ENCODE assay signal across 1 cellular context in genomic region chr2:38293152-38293865, GRCh38.
TF ChIP-seq lines count a peak whose summit lies in the region.

No MANE protein-coding gene starts in this region.

TF ChIP-seq in HepG2, 621 proteins besides CTCF, POLR2A, EP300 and RAD21 (continued from another document):
- no peak for TF ChIP-seq IKZF5 (CRISPR knock-in tag; IDR thresholded peaks at IDR 0.05)
- no peak for TF ChIP-seq ZFAT (CRISPR knock-in tag; conservative IDR thresholded peaks at IDR 0.05)
- no peak for TF ChIP-seq ARNT2 (CRISPR knock-in tag; IDR thresholded peaks at IDR 0.05; ENCODE audit: low read depth)
- TF ChIP-seq MBD4 (IDR thresholded peaks at IDR 0.05; ENCODE audit: borderline replicate concordance, low read length), result 0 out of 2 replicates have a peak, but pooled peaks have one; percentile 17
- TF ChIP-seq KIAA2018 (CRISPR knock-in tag; IDR thresholded peaks at IDR 0.05; ENCODE audit: borderline replicate concordance), result no peak
- no peak for TF ChIP-seq ZNF235 (CRISPR knock-in tag; IDR thresholded peaks at IDR 0.05; ENCODE audit: borderline replicate concordance)
- no peak for TF ChIP-seq ZNF800 (CRISPR knock-in tag; IDR thresholded peaks at IDR 0.05)
- TF ChIP-seq ZNF788 (CRISPR knock-in tag; IDR thresholded peaks at IDR 0.05; ENCODE audit: borderline replicate concordance), result no peak
